ENCODE assay signal across 8 cellular contexts in the genomic region with DNA sequence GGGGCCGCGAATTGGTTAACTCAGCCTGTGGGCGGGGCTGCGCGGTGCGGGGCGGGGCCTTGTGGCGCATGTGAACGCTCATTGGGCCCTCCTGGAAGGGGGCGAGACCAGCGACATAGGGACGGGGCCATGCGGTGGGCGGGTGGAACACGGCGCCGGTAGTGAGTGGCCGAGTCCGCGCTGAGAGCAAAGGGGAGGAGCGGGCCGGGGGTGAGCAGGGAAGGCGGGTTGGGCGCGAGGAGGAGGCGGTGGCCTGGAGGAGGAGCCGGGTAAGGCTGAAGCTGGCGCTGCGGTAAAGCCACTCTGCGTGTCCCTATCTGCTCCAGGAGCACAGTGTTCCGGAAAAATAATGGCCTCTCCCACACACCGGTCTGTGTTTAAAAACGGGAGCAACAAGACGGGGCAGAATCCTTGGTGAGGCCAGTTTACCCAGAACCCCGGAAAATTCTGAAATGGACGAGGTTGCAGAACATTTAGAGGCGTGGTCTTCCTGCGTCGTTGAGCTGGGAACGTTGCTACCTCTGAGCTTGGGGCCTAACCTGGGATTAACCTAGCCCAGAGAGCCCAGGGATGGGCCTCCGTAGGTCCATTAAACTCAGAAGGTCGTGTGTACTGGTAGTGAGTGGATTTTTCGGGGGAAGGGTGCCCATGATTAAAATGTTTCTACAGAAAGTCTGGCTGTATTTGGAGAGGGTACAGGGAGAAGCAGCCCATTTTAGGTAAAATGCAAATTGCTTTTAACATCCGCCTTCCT. TPM values are rescaled to one million over a fixed set of nuclear protein-coding genes. Genes with fewer than 3 reads are reported as not detected.
DNase-seq lines count a peak whose midpoint lies in the region; ATAC-seq and TF ChIP-seq lines count a peak whose summit lies in the region.

No MANE protein-coding gene starts in this region.

- WGBS in spleen, 5 donors: 0 to 1% (median 0%) methylated on average over 18 to 44 of the region's 44 CpGs

- H3K27ac Mint-ChIP-seq in WTC11: peak overlapping the region; percentile 99

- H3K9me3 Mint-ChIP-seq in WTC11: no peaks in the 10 kb centered on the region

- H3K36me3 Mint-ChIP-seq in WTC11: no peaks in the 10 kb centered on the region

- H3K36me3 ChIP-seq in spleen: no peaks in the 10 kb centered on the region

- ATAC-seq in HG03175 (IDR thresholded peaks at IDR 0.05; ENCODE audit: unreplicated experiment): peak; percentile 96
- peak; percentile 98 for ATAC-seq in WTC11

- H3K9me3 ChIP-seq in AG04450 (ENCODE audit: control insufficient read depth, insufficient read depth, low read length) (no peaks in the 10 kb centered on the region), spleen (no peaks in the 10 kb centered on the region)

- H3K27me3 ChIP-seq in AG04450 (ENCODE audit: control insufficient read depth, insufficient read depth, low read length) (no peaks in the 10 kb centered on the region), spleen (replicated peaks in 1 of 7) (no peaks in the 10 kb centered on the region)

- POLR2A ChIA-PET in AG04450 (lab: Yijun Ruan, JAX) (interaction anchor here (0.8 to 1.0 kb wide), 3 partner anchors 20 to 40 kb away, joined by 3 to 7 read pairs (median 4); a partner anchor contains a TSS), WTC11 (lab: Charles Lee) (interaction anchor here (0.6 to 1.2 kb wide), 4 partner anchors 33 to 299 kb away, joined by 3 to 4 read pairs (median 4); a partner anchor contains a TSS)

- H3K4me1 Mint-ChIP-seq in WTC11: peaks cover 31% of the 10 kb centered on the region

- H3K4me3 ChIP-seq in AG04450 (ENCODE audit: low read depth, low read length): peak overlapping the region; percentile 76
- H3K4me3 ChIP-seq in cardiac fibroblast (replicated peaks in 1 of 2; ENCODE audit: low read depth in 2 of 2, low read length in 2 of 2): peak overlapping the region; percentile 55 to 66
- peak overlapping the region; percentile 54 to 89 (median 61) for H3K4me3 ChIP-seq in spleen

- peak overlapping the region; percentile 95 for H3K4me3 Mint-ChIP-seq in WTC11

- H3K27me3 Mint-ChIP-seq in WTC11 (ENCODE audit: low read depth): no peaks in the 10 kb centered on the region

- CTCF ChIA-PET in AG04450 (lab: Charles Lee): interaction anchor here (1.0 to 1.2 kb wide), 2 partner anchors 32 to 36 kb away, joined by 3 read pairs; no protein-coding TSS in a partner anchor
- CTCF ChIA-PET in WTC11 (lab: Charles Lee): interaction anchor here (0.8 to 1.2 kb wide), 10 partner anchors 19 to 520 kb away, joined by 3 to 6 read pairs (median 4); a partner anchor contains a TSS

- TF ChIP-seq CTCF in AG04450 (IDR thresholded peaks at IDR 0.05; ENCODE audit: low read depth, low read length) (no peak), WTC11 (IDR thresholded peaks at IDR 0.05) (no peak), cardiac fibroblast (IDR thresholded peaks at IDR 0.05; ENCODE audit: low read depth, low read length) (no peak), spleen (IDR thresholded peaks at IDR 0.05 in 8 of 11, conservative IDR thresholded peaks at IDR 0.05 in 3 of 11) (peak in 4 of 11 experiments; percentile 12 to 51 (median 20))

- H3K4me1 ChIP-seq in spleen: peaks cover 15 to 39% (median 22%) of the 10 kb centered on the region in 6 donors

- intact Hi-C loops in spleen (cut with DNase I; ENCODE audit: low total_unique reads): no loop called here

- peak overlapping the region; percentile 78 for H3K27ac ChIP-seq in AG04450 (ENCODE audit: low read depth, low read length)
- peak overlapping the region; percentile 81 to 97 (median 90) for H3K27ac ChIP-seq in spleen

- in situ Hi-C loops in GM18951 (cut with MboI; ENCODE audit: low sequenced_read_pairs, unreplicated experiment): no loop called here

- TF ChIP-seq POLR2A in GM18951 (IDR thresholded peaks at IDR 0.05; ENCODE audit: extremely low read depth, insufficient read depth, insufficient read length): peak; percentile 57
- TF ChIP-seq POLR2A in spleen (IDR thresholded peaks at IDR 0.05): peak in 1 of 3 donors; percentile 73

- DNase-seq in AG04450 (ENCODE audit: low read depth, low spot score): peak; percentile 98
- DNase-seq in NCI-H2227 treated with DMSO at 0.1 percent for 48 hours (lab: John Stamatoyannopoulos, UW): peak; percentile 99
- DNase-seq in WTC11 (ENCODE audit: low spot score): peak; percentile 100
- peak; percentile 99 for DNase-seq in cardiac fibroblast (ENCODE audit: low read depth in 2 of 2)
- DNase-seq in inferior parietal cortex (ENCODE audit: extremely low spot score): peak; percentile 97
- peak; percentile 100 for DNase-seq in spleen

TF ChIP-seq in WTC11, 78 proteins besides CTCF, POLR2A, EP300 and RAD21:
- TF ChIP-seq SP1 (CRISPR knock-in tag; conservative IDR thresholded peaks at IDR 0.05) (peak; percentile 90), FOXK1 (CRISPR knock-in tag; IDR thresholded peaks at IDR 0.05) (peak; percentile 30; the same call in 1 of the 2 replicates), ZNF416 (CRISPR knock-in tag; IDR thresholded peaks at IDR 0.05) (0 out of 2 replicates have a peak, but pooled peaks have one; percentile 52)
- TF ChIP-seq, protein P1, sequence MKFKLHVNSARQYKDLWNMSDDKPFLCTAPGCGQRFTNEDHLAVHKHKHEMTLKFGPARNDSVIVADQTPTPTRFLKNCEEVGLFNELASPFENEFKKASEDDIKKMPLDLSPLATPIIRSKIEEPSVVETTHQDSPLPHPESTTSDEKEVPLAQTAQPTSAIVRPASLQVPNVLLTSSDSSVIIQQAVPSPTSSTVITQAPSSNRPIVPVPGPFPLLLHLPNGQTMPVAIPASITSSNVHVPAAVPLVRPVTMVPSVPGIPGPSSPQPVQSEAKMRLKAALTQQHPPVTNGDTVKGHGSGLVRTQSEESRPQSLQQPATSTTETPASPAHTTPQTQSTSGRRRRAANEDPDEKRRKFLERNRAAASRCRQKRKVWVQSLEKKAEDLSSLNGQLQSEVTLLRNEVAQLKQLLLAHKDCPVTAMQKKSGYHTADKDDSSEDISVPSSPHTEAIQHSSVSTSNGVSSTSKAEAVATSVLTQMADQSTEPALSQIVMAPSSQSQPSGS (CRISPR knock-in tag; IDR thresholded peaks at IDR 0.05; ENCODE audit: borderline replicate concordance, low read depth): no peak
- TF ChIP-seq, protein P2, sequence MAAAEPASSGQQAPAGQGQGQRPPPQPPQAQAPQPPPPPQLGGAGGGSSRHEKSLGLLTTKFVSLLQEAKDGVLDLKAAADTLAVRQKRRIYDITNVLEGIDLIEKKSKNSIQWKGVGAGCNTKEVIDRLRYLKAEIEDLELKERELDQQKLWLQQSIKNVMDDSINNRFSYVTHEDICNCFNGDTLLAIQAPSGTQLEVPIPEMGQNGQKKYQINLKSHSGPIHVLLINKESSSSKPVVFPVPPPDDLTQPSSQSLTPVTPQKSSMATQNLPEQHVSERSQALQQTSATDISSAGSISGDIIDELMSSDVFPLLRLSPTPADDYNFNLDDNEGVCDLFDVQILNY (CRISPR knock-in tag; IDR thresholded peaks at IDR 0.05): no peak
- TF ChIP-seq, protein P3, sequence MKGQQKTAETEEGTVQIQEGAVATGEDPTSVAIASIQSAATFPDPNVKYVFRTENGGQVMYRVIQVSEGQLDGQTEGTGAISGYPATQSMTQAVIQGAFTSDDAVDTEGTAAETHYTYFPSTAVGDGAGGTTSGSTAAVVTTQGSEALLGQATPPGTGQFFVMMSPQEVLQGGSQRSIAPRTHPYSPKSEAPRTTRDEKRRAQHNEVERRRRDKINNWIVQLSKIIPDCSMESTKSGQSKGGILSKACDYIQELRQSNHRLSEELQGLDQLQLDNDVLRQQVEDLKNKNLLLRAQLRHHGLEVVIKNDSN (CRISPR knock-in tag; IDR thresholded peaks at IDR 0.05): 0 out of 2 replicates have a peak, but pooled peaks have one; percentile 32
- TF ChIP-seq, protein P4, sequence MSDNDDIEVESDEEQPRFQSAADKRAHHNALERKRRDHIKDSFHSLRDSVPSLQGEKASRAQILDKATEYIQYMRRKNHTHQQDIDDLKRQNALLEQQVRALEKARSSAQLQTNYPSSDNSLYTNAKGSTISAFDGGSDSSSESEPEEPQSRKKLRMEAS (CRISPR knock-in tag; IDR thresholded peaks at IDR 0.05): peak; percentile 55; the same call in 1 of the 2 replicates
TF ChIP-seq in WTC11: peak in this region for 5.

RNA-seq across cellular contexts. Expression of a gene that starts 0.5 kb away (rescaled TPM):
- 28.3 and 33.6 TPM in 2 replicates for polyA plus RNA-seq in AG04450 (2011; rRNA removed)
- 31.2 and 32.1 TPM in 2 replicates for polyA minus RNA-seq in AG04450 (2011; rRNA and poly(A)+ RNA removed)
- 51.8 to 58.2 TPM (median 53.0 TPM) in 3 replicates for total RNA-seq in WTC11 (2021)
- 10 to 100 TPM in 6 of 7 donors, 1 to 10 TPM in 1; 9.2 to 17.5 (median 13.6) TPM for total RNA-seq in spleen
- 1 to 10 TPM; 7.3 to 8.6 (median 7.8) TPM for polyA plus RNA-seq in spleen

RNA-seq across cellular contexts. Expression of a gene that starts 32.6 kb away (rescaled TPM):
- polyA plus RNA-seq in AG04450 (2011; rRNA removed) (21.6 and 29.7 TPM in 2 replicates), spleen (10 to 100 TPM in 2 of 3 donors, 1 to 10 TPM in 1; 9.9 to 15.9 (median 15.5) TPM)
- 10.2 and 18.0 TPM in 2 replicates for polyA minus RNA-seq in AG04450 (2011; rRNA and poly(A)+ RNA removed)
- total RNA-seq in WTC11 (2021) (16.9 to 22.0 TPM (median 20.9 TPM) in 3 replicates), spleen (10 to 100 TPM; 16.4 to 24.3 (median 23.1) TPM)

RNA-seq across cellular contexts. Expression of a gene that starts 32.7 kb away (rescaled TPM):
- 15.8 and 16.4 TPM in 2 replicates for polyA plus RNA-seq in AG04450 (2011; rRNA removed)
- 13.7 and 18.1 TPM in 2 replicates for polyA minus RNA-seq in AG04450 (2011; rRNA and poly(A)+ RNA removed)
- total RNA-seq in WTC11 (2021): 2.3 to 2.8 TPM (median 2.8 TPM) in 3 replicates
- 10 to 100 TPM in 3 of 7 donors, 1 to 10 TPM in 4; 6.0 to 13.0 (median 8.8) TPM for total RNA-seq in spleen
- polyA plus RNA-seq in spleen: 1 to 10 TPM; 2.8 to 6.3 (median 5.2) TPM

Comparison
In these comparisons a context has a peak if more than half of its experiments do, and no peak if none do; other contexts are left out.
1. Peak in every context shown above with its lines: DNase-seq, ATAC-seq, H3K4me3 ChIP-seq and H3K27ac ChIP-seq.